ENCODE assay signal across 9 cellular contexts in the genomic region with DNA sequence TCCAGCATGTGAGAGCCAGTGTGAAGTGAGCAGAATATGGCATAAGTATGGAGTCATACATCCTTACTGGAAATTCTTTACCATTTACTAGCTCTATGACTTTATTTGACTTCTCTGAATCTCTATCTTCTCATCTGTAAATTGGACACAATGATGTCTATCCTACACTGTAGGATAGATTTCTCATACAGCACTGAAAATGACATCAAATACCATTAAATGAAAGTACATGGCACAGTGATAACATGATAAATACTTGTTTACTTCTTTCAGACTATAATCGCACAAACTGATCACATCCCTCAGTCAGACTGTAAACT. TPM values are rescaled to one million over a fixed set of nuclear protein-coding genes. Genes with fewer than 3 reads are reported as not detected.
DNase-seq lines count a peak whose midpoint lies in the region; ATAC-seq and TF ChIP-seq lines count a peak whose summit lies in the region.
"Had no signal": no experiment of that assay in that cellular context is flagged by ENCODE, and none has a peak within 500 bp of the region (broad histone marks: within the 10 kb centered on the region; RNA-seq: fewer than 3 reads in every experiment).

No MANE protein-coding gene starts in this region.

- H3K27ac ChIP-seq in BLaER1 treated with 17β-estradiol and CSF1 and Interleukin-3, amounts not matched to agents 10 nM and 100 nM, result peak overlapping the region in 10 of 11 experiments; percentile 5 to 91 (median 78); a peak in 19 of 22 replicates
- H3K27ac ChIP-seq in Peyer's patch (peak overlapping the region; percentile 43 to 96 (median 89)), esophagus (ENCODE audit: low read depth in 2 of 2, low read length in 1 of 2) (peak overlapping the region; percentile 92 to 99), prostate gland (peak overlapping the region; percentile 68 to 74)

- peaks cover 39 to 75% (median 50%) of the 10 kb centered on the region in 10 experiments for H3K4me1 ChIP-seq in BLaER1 treated with 17β-estradiol and CSF1 and Interleukin-3, amounts not matched to agents 10 nM and 100 nM
- H3K4me1 ChIP-seq in Peyer's patch (peaks cover 0 to 54% (median 9%) of the 10 kb centered on the region in 4 donors), esophagus (ENCODE audit: control insufficient read depth in 2 of 2, insufficient read depth in 2 of 2, low read length in 1 of 2) (peaks cover 0 to 5% of the 10 kb centered on the region in 2 donors), prostate gland (replicated peaks) (peaks cover 8% of the 10 kb centered on the region)

- DNase-seq in Peyer's patch (no peak), prostate gland (ENCODE audit: low spot score) (no peak), HuH-7 (ENCODE audit: low spot score) (no peak), posterior vena cava (ENCODE audit: low spot score) (no peak), dermis blood vessel endothelial cell (no peak)
- DNase-seq: activated CD8-positive, alpha-beta memory T cell treated with anti-CD3 and anti-CD28 coated beads, Interleukin-2, amount 10 ng/mL, durations not matched to agents 7 days and 5 days had no signal

- H4K20me1 ChIP-seq in BLaER1 treated with 17β-estradiol and CSF1 and Interleukin-3, amounts not matched to agents 10 nM and 100 nM, result peaks cover 0 to 24% (median 0%) of the 10 kb centered on the region in 11 experiments; a peak in 3 of 22 replicates

- peak overlapping the region; percentile 28 to 98 (median 89); a peak in 20 of 22 replicates for H3K4me2 ChIP-seq in BLaER1 treated with 17β-estradiol and CSF1 and Interleukin-3, amounts not matched to agents 10 nM and 100 nM

- no peak for ATAC-seq in GM19455 (IDR thresholded peaks at IDR 0.05; ENCODE audit: unreplicated experiment)
- ATAC-seq: activated CD8-positive, alpha-beta memory T cell treated with anti-CD3 and anti-CD28 coated beads, Interleukin-2, amount 10 ng/mL, durations not matched to agents 7 days and 5 days had no signal

- H3K4me3 ChIP-seq in BLaER1 treated with 17β-estradiol and CSF1 and Interleukin-3, amounts not matched to agents 10 nM and 100 nM, result peak overlapping the region in 6 of 10 experiments; percentile 13 to 97 (median 72); a peak in 10 of 20 replicates
- H3K4me3 ChIP-seq in Peyer's patch (peak overlapping the region in 2 of 4 donors; percentile 26 to 29), esophagus (ENCODE audit: low read depth in 1 of 2, low read length in 2 of 2) (peak overlapping the region in 1 of 2 donors; percentile 19), prostate gland (no peak overlapping the region)

- no peaks in the 10 kb centered on the region for H3K27me3 ChIP-seq in BLaER1 treated with 17β-estradiol and CSF1 and Interleukin-3, amounts not matched to agents 10 nM and 100 nM
- H3K27me3 ChIP-seq in Peyer's patch (no peaks in the 10 kb centered on the region), esophagus (ENCODE audit: control insufficient read depth in 1 of 2, insufficient read depth in 2 of 2, low read length in 2 of 2) (no peaks in the 10 kb centered on the region), prostate gland (replicated peaks; ENCODE audit: insufficient read depth) (no peaks in the 10 kb centered on the region)

- no peaks in the 10 kb centered on the region for H3K9me3 ChIP-seq in BLaER1 treated with 17β-estradiol and CSF1 and Interleukin-3, amounts not matched to agents 10 nM and 100 nM (replicated peaks in 1 of 11)
- H3K9me3 ChIP-seq in Peyer's patch, result no peaks in the 10 kb centered on the region
- no peaks in the 10 kb centered on the region for H3K9me3 ChIP-seq in esophagus (ENCODE audit: control insufficient read depth in 2 of 2, insufficient read depth in 1 of 2, low read depth in 1 of 2, low read length in 1 of 2)
- no peaks in the 10 kb centered on the region for H3K9me3 ChIP-seq in prostate gland

- intact Hi-C loops in prostate gland (cut with DNase I), result no loop called here
- intact Hi-C loops in posterior vena cava (cut with DNase I), result loop anchor here (5.0 to 10.0 kb wide), 3 partner anchors 73 to 313 kb away; partner anchors contain the start of gene RHOC (in 2 of the 2)

- H3K9ac ChIP-seq in BLaER1 treated with 17β-estradiol and CSF1 and Interleukin-3, amounts not matched to agents 10 nM and 100 nM, result peak overlapping the region in 7 of 11 experiments; percentile 40 to 83 (median 69); a peak in 13 of 22 replicates

- no peak for TF ChIP-seq POLR2A in Peyer's patch (IDR thresholded peaks at IDR 0.05)
- TF ChIP-seq POLR2A in prostate gland (IDR thresholded peaks at IDR 0.05), result no peak

- no peaks in the 10 kb centered on the region for H3K36me3 ChIP-seq in BLaER1 treated with 17β-estradiol and CSF1 and Interleukin-3, amounts not matched to agents 10 nM and 100 nM
- no peaks in the 10 kb centered on the region for H3K36me3 ChIP-seq in Peyer's patch
- H3K36me3 ChIP-seq in esophagus (ENCODE audit: control insufficient read depth in 2 of 2, insufficient read depth in 2 of 2, low read length in 1 of 2), result no peaks in the 10 kb centered on the region
- H3K36me3 ChIP-seq in prostate gland, result no peaks in the 10 kb centered on the region

- TF ChIP-seq CTCF in Peyer's patch (IDR thresholded peaks at IDR 0.05) (no peak), prostate gland (IDR thresholded peaks at IDR 0.05) (no peak)

- WGBS in esophagus, 2 donors, result 63 to 73% methylated on average over 1 of the region's 1 CpG
- WGBS in prostate gland, result 59% methylated on average over 1 of the region's 1 CpG

RNA-seq across cellular contexts. Expression of gene CTTNBP2NL, which starts 1.3 kb away (rescaled TPM):
- total RNA-seq in Peyer's patch (10 to 100 TPM; 28.4 to 81.7 (median 59.1) TPM), prostate gland (10 to 100 TPM; 10.6 to 15.2 TPM), posterior vena cava (10 to 100 TPM; 36.3 to 48.6 TPM), dermis blood vessel endothelial cell (23.8 and 28.0 TPM in 2 replicates)
- polyA plus RNA-seq in esophagus, result 10 to 100 TPM in 1 of 2 donors, 1 to 10 TPM in 1; 9.4 to 14.0 TPM

Comparison
In these comparisons a context has a peak if more than half of its experiments do, and no peak if none do; other contexts are left out.
1. H3K4me3 ChIP-seq: peak in BLaER1 treated with 17β-estradiol and CSF1 and Interleukin-3, amounts not matched to agents 10 nM and 100 nM (6 of 10); none in prostate gland (0 of 2).
2. Peak in every context shown above with its lines, with median percentiles within 50 percentile points of each other: H3K27ac ChIP-seq.